Comparison of ENCODE assay signal across 6 cellular contexts in the genomic region with DNA sequence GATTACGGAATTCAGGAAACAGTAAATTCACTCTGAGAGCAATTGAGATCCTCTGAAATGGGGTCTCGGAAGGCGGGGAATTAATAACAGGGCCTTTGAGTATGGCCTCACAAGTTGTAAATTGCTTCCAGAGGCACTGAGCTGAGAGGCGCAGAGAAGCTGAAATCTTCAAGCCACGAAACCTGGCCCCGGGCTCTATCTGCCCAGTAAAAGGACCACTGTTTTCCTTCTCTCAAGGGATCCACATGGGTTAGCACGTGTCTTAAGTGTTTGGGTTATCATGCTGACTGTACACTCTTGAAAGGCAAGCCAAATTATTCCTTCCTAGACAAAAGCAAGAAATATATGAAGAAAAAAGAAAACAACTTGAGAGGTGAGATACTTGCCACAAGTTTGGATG.
"Had no signal": no experiment of that assay in that cellular context is flagged by ENCODE, and none has a peak within 500 bp of the region (broad histone marks: within the 10 kb centered on the region; RNA-seq: fewer than 3 reads in every experiment).

No MANE protein-coding gene starts in this region.

- DNase-seq: GM23248, GOT3, H7, HFFc6 had no signal

- ATAC-seq: HCT116, HepG2 had no signal
